ENCODE assay signal across 2 cellular contexts in the genomic region with DNA sequence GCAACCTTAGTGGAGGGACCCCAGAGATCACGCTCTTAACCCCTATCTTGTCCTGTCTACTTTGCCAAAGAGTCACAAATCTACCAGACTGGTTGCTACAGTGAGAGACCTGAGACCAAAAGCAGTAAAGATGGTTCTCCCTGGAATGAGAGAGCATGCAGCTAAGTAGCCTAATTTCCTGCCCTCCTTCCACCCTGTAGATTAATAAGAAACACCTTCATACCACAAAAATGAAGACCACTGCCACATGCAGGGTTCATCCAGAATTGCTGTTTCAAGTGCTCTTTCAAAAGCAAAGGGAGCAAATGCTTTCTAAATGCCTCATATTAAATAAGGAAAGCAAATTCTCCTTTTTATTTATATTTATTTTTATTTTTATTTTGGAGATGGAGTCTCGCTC.
TF ChIP-seq lines count a peak whose summit lies in the region.

No MANE protein-coding gene starts in this region.

TF ChIP-seq in GM12878, 131 proteins besides CTCF, POLR2A, EP300 and RAD21 (continued from another document):
- TF ChIP-seq HDAC2 (IDR thresholded peaks at IDR 0.05): no peak
- no peak for TF ChIP-seq STAT3 (IDR thresholded peaks at IDR 0.05; ENCODE audit: low read depth, low read length)
- TF ChIP-seq SMC3 (IDR thresholded peaks at IDR 0.05; ENCODE audit: borderline replicate concordance, low read length): no peak
- TF ChIP-seq SUZ12 (IDR thresholded peaks at IDR 0.05; ENCODE audit: unreplicated experiment): no peak
- no peak for TF ChIP-seq NR2C1 (IDR thresholded peaks at IDR 0.05)
- TF ChIP-seq CBX5 (IDR thresholded peaks at IDR 0.05; ENCODE audit: low read depth): no peak
- no peak for TF ChIP-seq SMAD1 (IDR thresholded peaks at IDR 0.05; ENCODE audit: low read depth, partially characterized antibody)
- no peak for TF ChIP-seq LARP7 (IDR thresholded peaks at IDR 0.05)
- TF ChIP-seq, protein P1, sequence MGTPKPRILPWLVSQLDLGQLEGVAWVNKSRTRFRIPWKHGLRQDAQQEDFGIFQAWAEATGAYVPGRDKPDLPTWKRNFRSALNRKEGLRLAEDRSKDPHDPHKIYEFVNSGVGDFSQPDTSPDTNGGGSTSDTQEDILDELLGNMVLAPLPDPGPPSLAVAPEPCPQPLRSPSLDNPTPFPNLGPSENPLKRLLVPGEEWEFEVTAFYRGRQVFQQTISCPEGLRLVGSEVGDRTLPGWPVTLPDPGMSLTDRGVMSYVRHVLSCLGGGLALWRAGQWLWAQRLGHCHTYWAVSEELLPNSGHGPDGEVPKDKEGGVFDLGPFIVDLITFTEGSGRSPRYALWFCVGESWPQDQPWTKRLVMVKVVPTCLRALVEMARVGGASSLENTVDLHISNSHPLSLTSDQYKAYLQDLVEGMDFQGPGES (IDR thresholded peaks at IDR 0.05): no peak
- no peak for TF ChIP-seq BMI1 (IDR thresholded peaks at IDR 0.05; ENCODE audit: borderline replicate concordance)
- no peak for TF ChIP-seq JUND (IDR thresholded peaks at IDR 0.05; ENCODE audit: low read depth, low read length)
- TF ChIP-seq, protein P2, sequence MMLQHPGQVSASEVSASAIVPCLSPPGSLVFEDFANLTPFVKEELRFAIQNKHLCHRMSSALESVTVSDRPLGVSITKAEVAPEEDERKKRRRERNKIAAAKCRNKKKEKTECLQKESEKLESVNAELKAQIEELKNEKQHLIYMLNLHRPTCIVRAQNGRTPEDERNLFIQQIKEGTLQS (IDR thresholded peaks at IDR 0.05; ENCODE audit: borderline replicate concordance, extremely low read depth, low read depth, low read length): no peak
- no peak for TF ChIP-seq YY1 (IDR thresholded peaks at IDR 0.05; ENCODE audit: low read depth, low read length)
- no peak for TF ChIP-seq NRF1 (conservative IDR thresholded peaks at IDR 0.05; ENCODE audit: low read depth, low read length)

TF ChIP-seq in WTC11, 78 proteins besides CTCF, POLR2A, EP300 and RAD21:
- TF ChIP-seq, protein P3, sequence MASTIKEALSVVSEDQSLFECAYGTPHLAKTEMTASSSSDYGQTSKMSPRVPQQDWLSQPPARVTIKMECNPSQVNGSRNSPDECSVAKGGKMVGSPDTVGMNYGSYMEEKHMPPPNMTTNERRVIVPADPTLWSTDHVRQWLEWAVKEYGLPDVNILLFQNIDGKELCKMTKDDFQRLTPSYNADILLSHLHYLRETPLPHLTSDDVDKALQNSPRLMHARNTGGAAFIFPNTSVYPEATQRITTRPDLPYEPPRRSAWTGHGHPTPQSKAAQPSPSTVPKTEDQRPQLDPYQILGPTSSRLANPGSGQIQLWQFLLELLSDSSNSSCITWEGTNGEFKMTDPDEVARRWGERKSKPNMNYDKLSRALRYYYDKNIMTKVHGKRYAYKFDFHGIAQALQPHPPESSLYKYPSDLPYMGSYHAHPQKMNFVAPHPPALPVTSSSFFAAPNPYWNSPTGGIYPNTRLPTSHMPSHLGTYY (CRISPR knock-in tag; IDR thresholded peaks at IDR 0.05): no peak
- no peak for TF ChIP-seq ZNF396 (CRISPR knock-in tag; IDR thresholded peaks at IDR 0.05; ENCODE audit: borderline replicate concordance)
- TF ChIP-seq ESRRA (CRISPR knock-in tag; IDR thresholded peaks at IDR 0.05; ENCODE audit: borderline replicate concordance): no peak
- TF ChIP-seq CREM (CRISPR knock-in tag; IDR thresholded peaks at IDR 0.05): no peak
- TF ChIP-seq, protein P4, sequence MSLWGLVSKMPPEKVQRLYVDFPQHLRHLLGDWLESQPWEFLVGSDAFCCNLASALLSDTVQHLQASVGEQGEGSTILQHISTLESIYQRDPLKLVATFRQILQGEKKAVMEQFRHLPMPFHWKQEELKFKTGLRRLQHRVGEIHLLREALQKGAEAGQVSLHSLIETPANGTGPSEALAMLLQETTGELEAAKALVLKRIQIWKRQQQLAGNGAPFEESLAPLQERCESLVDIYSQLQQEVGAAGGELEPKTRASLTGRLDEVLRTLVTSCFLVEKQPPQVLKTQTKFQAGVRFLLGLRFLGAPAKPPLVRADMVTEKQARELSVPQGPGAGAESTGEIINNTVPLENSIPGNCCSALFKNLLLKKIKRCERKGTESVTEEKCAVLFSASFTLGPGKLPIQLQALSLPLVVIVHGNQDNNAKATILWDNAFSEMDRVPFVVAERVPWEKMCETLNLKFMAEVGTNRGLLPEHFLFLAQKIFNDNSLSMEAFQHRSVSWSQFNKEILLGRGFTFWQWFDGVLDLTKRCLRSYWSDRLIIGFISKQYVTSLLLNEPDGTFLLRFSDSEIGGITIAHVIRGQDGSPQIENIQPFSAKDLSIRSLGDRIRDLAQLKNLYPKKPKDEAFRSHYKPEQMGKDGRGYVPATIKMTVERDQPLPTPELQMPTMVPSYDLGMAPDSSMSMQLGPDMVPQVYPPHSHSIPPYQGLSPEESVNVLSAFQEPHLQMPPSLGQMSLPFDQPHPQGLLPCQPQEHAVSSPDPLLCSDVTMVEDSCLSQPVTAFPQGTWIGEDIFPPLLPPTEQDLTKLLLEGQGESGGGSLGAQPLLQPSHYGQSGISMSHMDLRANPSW (CRISPR knock-in tag; conservative IDR thresholded peaks at IDR 0.05; ENCODE audit: low read depth): no peak
- TF ChIP-seq ZNF671 (CRISPR knock-in tag; IDR thresholded peaks at IDR 0.05): no peak
